Comparison of ENCODE assay signal across 20 cellular contexts in the genomic region with DNA sequence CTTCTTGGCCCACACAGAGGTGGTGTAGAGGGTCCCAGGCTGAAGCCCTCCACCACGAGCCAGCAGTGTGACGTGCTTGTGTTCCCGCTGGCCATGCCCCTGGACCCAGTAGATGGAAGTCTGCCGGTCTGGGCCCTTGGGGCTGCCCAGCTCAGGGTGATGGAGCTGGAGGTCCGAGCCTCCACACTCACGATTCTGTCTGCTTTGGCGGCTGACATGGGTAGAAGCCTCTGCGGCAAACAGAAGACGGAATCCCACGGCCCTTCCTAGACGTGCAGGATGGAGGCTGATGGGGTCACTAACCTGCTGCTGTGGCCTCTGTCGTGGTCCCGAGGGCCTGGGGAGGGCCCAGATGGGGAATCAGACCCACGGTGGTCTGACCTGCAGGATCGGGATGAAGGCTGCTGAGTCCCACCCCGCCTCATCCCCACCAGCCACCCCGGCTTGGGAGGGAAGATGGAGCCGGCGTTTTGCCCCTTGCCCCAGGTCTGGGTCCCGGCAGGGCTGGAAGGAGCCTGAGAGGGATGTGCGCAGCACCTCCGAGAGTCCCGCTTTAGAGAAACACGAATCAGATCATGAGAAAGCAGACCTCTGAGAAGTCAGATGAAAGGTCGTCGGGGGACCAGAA. TPM values are rescaled to one million over a fixed set of nuclear protein-coding genes. Genes with fewer than 3 reads are reported as not detected.
DNase-seq lines count a peak whose midpoint lies in the region; ATAC-seq and TF ChIP-seq lines count a peak whose summit lies in the region.
"Had no signal": no experiment of that assay in that cellular context is flagged by ENCODE, and none has a peak within 500 bp of the region (broad histone marks: within the 10 kb centered on the region; RNA-seq: fewer than 3 reads in every experiment).

No MANE protein-coding gene starts in this region.

- TF ChIP-seq CTCF in HEK293 (tag by site-specific recombination; IDR thresholded peaks at IDR 0.05) (no peak), hepatocyte (IDR thresholded peaks at IDR 0.05; ENCODE audit: poor library complexity) (no peak)

- no peak overlapping the region for H3K4me2 ChIP-seq in hepatocyte
- H3K4me2 ChIP-seq: BLaER1 treated with 17β-estradiol and CSF1 and Interleukin-3, amounts not matched to agents 10 nM and 100 nM had no signal

- POLR2A ChIA-PET in HEK293 (lab: Yijun Ruan, JAX), result interaction anchor here (0.6 kb wide), 1 partner anchor 448 kb away, joined by 4 read pairs; no protein-coding TSS in a partner anchor

- WGBS in hepatocyte (ENCODE audit: low lambda C conversion rate, missing lambda C conversion rate), result 94% methylated on average over 24 of the region's 26 CpGs

- no peaks in the 10 kb centered on the region for H3K27me3 ChIP-seq in hepatocyte
- H3K27me3 ChIP-seq: BLaER1 treated with 17β-estradiol and CSF1 and Interleukin-3, amounts not matched to agents 10 nM and 100 nM; MG63; SJSA1 had no signal

- no peak for ATAC-seq in activated naive CD8-positive, alpha-beta T cell treated with anti-CD3 and anti-CD28 coated beads, Interleukin-2, amount 50 U/mL, for 24 hours

- H3K9me3 ChIP-seq in HEK293 (ENCODE audit: control insufficient read depth, insufficient read depth, low read depth, low read length) (no peaks in the 10 kb centered on the region), hepatocyte (ENCODE audit: low read depth) (no peaks in the 10 kb centered on the region)
- H3K9me3 ChIP-seq: SJSA1 had no signal

- peaks cover 2% of the 10 kb centered on the region for H3K4me1 Mint-ChIP-seq in activated naive CD8-positive, alpha-beta T cell treated with anti-CD3 and anti-CD28 coated beads, Interleukin-2, amount 50 U/mL, for 24 hours
- no peaks in the 10 kb centered on the region for H3K4me1 Mint-ChIP-seq in activated naive CD8-positive, alpha-beta T cell treated with anti-CD3 and anti-CD28 coated beads for 36 hours

- H3K9me3 Mint-ChIP-seq in activated naive CD8-positive, alpha-beta T cell treated with anti-CD3 and anti-CD28 coated beads, Interleukin-2, amount 50 U/mL, for 24 hours, result peaks cover 4% of the 10 kb centered on the region
- H3K9me3 Mint-ChIP-seq in activated naive CD8-positive, alpha-beta T cell treated with anti-CD3 and anti-CD28 coated beads for 36 hours, result peaks cover 8% of the 10 kb centered on the region

- no peak overlapping the region for H3K4me3 Mint-ChIP-seq in activated naive CD8-positive, alpha-beta T cell treated with anti-CD3 and anti-CD28 coated beads, Interleukin-2, amount 50 U/mL, for 24 hours
- H3K4me3 Mint-ChIP-seq in activated naive CD8-positive, alpha-beta T cell treated with anti-CD3 and anti-CD28 coated beads for 36 hours, result no peak overlapping the region
- H3K4me3 Mint-ChIP-seq: CD8-positive, alpha-beta memory T cell; IgD-negative memory B cell had no signal

- peaks cover 0 to 30% of the 10 kb centered on the region in 2 experiments; a peak in 1 of 3 replicates for H3K36me3 ChIP-seq in HEK293 (ENCODE audit: control insufficient read depth in 2 of 2, insufficient read depth in 1 of 2, low read length in 2 of 2)
- no peaks in the 10 kb centered on the region for H3K36me3 ChIP-seq in hepatocyte (replicated peaks; ENCODE audit: insufficient read depth, low read depth)

- no peaks in the 10 kb centered on the region for H4K20me1 ChIP-seq in hepatocyte (ENCODE audit: insufficient read depth, poor library complexity, severe bottlenecking)

- H3K79me2 ChIP-seq in hepatocyte, result peaks cover 21% of the 10 kb centered on the region

- H3K27me3 Mint-ChIP-seq in activated naive CD8-positive, alpha-beta T cell treated with anti-CD3 and anti-CD28 coated beads, Interleukin-2, amount 50 U/mL, for 24 hours, result no peaks in the 10 kb centered on the region
- H3K27me3 Mint-ChIP-seq in activated naive CD8-positive, alpha-beta T cell treated with anti-CD3 and anti-CD28 coated beads for 36 hours, result no peaks in the 10 kb centered on the region
- H3K27me3 Mint-ChIP-seq: CD8-positive, alpha-beta memory T cell; IgD-negative memory B cell had no signal

- H3K27ac Mint-ChIP-seq in activated naive CD8-positive, alpha-beta T cell treated with anti-CD3 and anti-CD28 coated beads, Interleukin-2, amount 50 U/mL, for 24 hours, result peak overlapping the region; percentile 39
- H3K27ac Mint-ChIP-seq in activated naive CD8-positive, alpha-beta T cell treated with anti-CD3 and anti-CD28 coated beads for 36 hours, result no peak overlapping the region

- no peak overlapping the region for H2AFZ ChIP-seq in hepatocyte

- DNase-seq in activated naive CD8-positive, alpha-beta T cell treated with anti-CD3 and anti-CD28 coated beads, Interleukin-2, amount 50 U/mL, for 24 hours, result no peak
- no peak for DNase-seq in activated naive CD8-positive, alpha-beta T cell treated with anti-CD3 and anti-CD28 coated beads for 36 hours
- peak; percentile 3 for DNase-seq in hepatocyte (ENCODE audit: low spot score)
- no peak for DNase-seq in NCI-H1694 (lab: John Stamatoyannopoulos, UW)
- DNase-seq in COLO668 (lab: John Stamatoyannopoulos, UW; ENCODE audit: unreplicated experiment), result no peak
- no peak for DNase-seq in UCSD-AML1 (lab: John Stamatoyannopoulos, UW; ENCODE audit: unreplicated experiment)
- DNase-seq: CD8-positive, alpha-beta memory T cell; DMS79; Kasumi-1; MG63; NCI-H1048; NCI-H1436; NCI-H2029; NCI-H526 had no signal

- H3K4me3 ChIP-seq in HEK293 (ENCODE audit: low read depth, low read length) (no peak overlapping the region), hepatocyte (no peak overlapping the region)
- H3K4me3 ChIP-seq: BLaER1 treated with 17β-estradiol and CSF1 and Interleukin-3, amounts not matched to agents 10 nM and 100 nM; MG63; SJSA1 had no signal

- H3K36me3 Mint-ChIP-seq in activated naive CD8-positive, alpha-beta T cell treated with anti-CD3 and anti-CD28 coated beads, Interleukin-2, amount 50 U/mL, for 24 hours (ENCODE audit: low read depth), result peaks cover 31% of the 10 kb centered on the region
- peaks cover 34% of the 10 kb centered on the region for H3K36me3 Mint-ChIP-seq in activated naive CD8-positive, alpha-beta T cell treated with anti-CD3 and anti-CD28 coated beads for 36 hours

- CTCF ChIA-PET in HEK293 (lab: Yijun Ruan, JAX), result interaction anchor here (0.7 kb wide), 1 partner anchor 14 kb away, joined by 3 read pairs; no protein-coding TSS in a partner anchor

- H3K27ac ChIP-seq in HEK293 (ENCODE audit: extremely low read depth, low read depth, low read length) (no peak overlapping the region), hepatocyte (no peak overlapping the region)
- H3K27ac ChIP-seq: BLaER1 treated with 17β-estradiol and CSF1 and Interleukin-3, amounts not matched to agents 10 nM and 100 nM; SJSA1 had no signal

- H3K4me1 ChIP-seq in HEK293 (ENCODE audit: control insufficient read depth, insufficient read depth, low read length) (no peaks in the 10 kb centered on the region), hepatocyte (ENCODE audit: insufficient read depth) (peaks cover 14% of the 10 kb centered on the region)
- H3K4me1 ChIP-seq: BLaER1 treated with 17β-estradiol and CSF1 and Interleukin-3, amounts not matched to agents 10 nM and 100 nM; SJSA1 had no signal

- no peaks in the 10 kb centered on the region for H3K9me2 ChIP-seq in hepatocyte (replicated peaks; ENCODE audit: insufficient read depth)

TF ChIP-seq in HEK293, 187 proteins besides CTCF, POLR2A, EP300 and RAD21:
- TF ChIP-seq ZNF791 (tag by site-specific recombination; IDR thresholded peaks at IDR 0.05) (no peak), ZSCAN4 (tag by site-specific recombination; IDR thresholded peaks at IDR 0.05) (0 out of 2 replicates have a peak, but pooled peaks have one; percentile 4)

RNA-seq across cellular contexts. Expression of gene TMEM86B, which starts 4.4 kb away (rescaled TPM):
- 1 to 10 TPM; 7.3 to 7.9 TPM for total RNA-seq in activated naive CD8-positive, alpha-beta T cell treated with anti-CD3 and anti-CD28 coated beads for 36 hours
- 18.6 and 21.1 TPM in 2 replicates for total RNA-seq in hepatocyte
- polyA plus RNA-seq in hepatocyte, result 48.6 and 62.3 TPM in 2 replicates

RNA-seq across cellular contexts. Expression of gene PTPRH, which starts 14.9 kb away (rescaled TPM):
- total RNA-seq in activated naive CD8-positive, alpha-beta T cell treated with anti-CD3 and anti-CD28 coated beads for 36 hours, result not detected
- total RNA-seq in hepatocyte, result 30.9 and 31.5 TPM in 2 replicates
- polyA plus RNA-seq in hepatocyte, result 7.2 and 7.3 TPM in 2 replicates
- total RNA-seq: CD8-positive, alpha-beta memory T cell had no signal
- polyA plus RNA-seq: CD8-positive, alpha-beta memory T cell; IgD-negative memory B cell had no signal

RNA-seq across cellular contexts. Expression of gene PPP6R1, which starts 34.7 kb away (rescaled TPM):
- 100 to 1,000 TPM; 226 to 227 TPM for total RNA-seq in activated naive CD8-positive, alpha-beta T cell treated with anti-CD3 and anti-CD28 coated beads for 36 hours
- total RNA-seq in hepatocyte, result 37.1 and 39.5 TPM in 2 replicates
- 76.0 and 79.3 TPM in 2 replicates for polyA plus RNA-seq in hepatocyte

RNA-seq across cellular contexts. Expression of gene SYT5, which starts 44.1 kb away (rescaled TPM):
- total RNA-seq in activated naive CD8-positive, alpha-beta T cell treated with anti-CD3 and anti-CD28 coated beads for 36 hours, result not detected
- 0.60 and 1.4 TPM in 2 replicates for total RNA-seq in hepatocyte
- 0.86 and 0.98 TPM in 2 replicates for polyA plus RNA-seq in hepatocyte
- total RNA-seq: A673; CD8-positive, alpha-beta memory T cell; H4; SJSA1 had no signal

RNA-seq across cellular contexts. Expression of gene HSPBP1, which starts 55.8 kb away (rescaled TPM):
- total RNA-seq in activated naive CD8-positive, alpha-beta T cell treated with anti-CD3 and anti-CD28 coated beads for 36 hours, result 10 to 100 TPM; 68.0 to 69.7 TPM
- total RNA-seq in hepatocyte, result 31.5 and 33.9 TPM in 2 replicates
- 52.2 and 54.5 TPM in 2 replicates for polyA plus RNA-seq in hepatocyte

Comparison
In these comparisons a context has a peak if more than half of its experiments do, and no peak if none do; other contexts are left out.
1. RNA of gene PTPRH, which starts 14.9 kb away (total RNA-seq): 30.9 to 31.5 TPM in hepatocyte; not detected in activated naive CD8-positive, alpha-beta T cell treated with anti-CD3 and anti-CD28 coated beads for 36 hours; every median in the first group is over 10 times any median in the second.